Comparison of ENCODE assay signal across 9 cellular contexts in genomic region chr2:217902281-217903141, GRCh38.
DNase-seq lines count a peak whose midpoint lies in the region; ATAC-seq, FAIRE-seq and TF ChIP-seq lines count a peak whose summit lies in the region.
"Had no signal": no experiment of that assay in that cellular context is flagged by ENCODE, and none has a peak within 500 bp of the region (broad histone marks: within the 10 kb centered on the region; RNA-seq: fewer than 3 reads in every experiment).

No MANE protein-coding gene starts in this region.

- TF ChIP-seq CTCF in AG10803 (conservative IDR thresholded peaks at IDR 0.05; ENCODE audit: low read length), result no peak
- no peak for TF ChIP-seq CTCF in nephron progenitor cell (IDR thresholded peaks at IDR 0.05)

- H3K4me1 Mint-ChIP-seq in nephron progenitor cell, result peaks cover 55% of the 10 kb centered on the region

- H3K9me3 Mint-ChIP-seq in nephron progenitor cell, result no peaks in the 10 kb centered on the region

- peak overlapping the region; percentile 44 for H3K4me3 Mint-ChIP-seq in nephron progenitor cell

- no peaks in the 10 kb centered on the region for H3K36me3 Mint-ChIP-seq in nephron progenitor cell (ENCODE audit: low read depth)

- no peak for FAIRE-seq in GM19239 (lab: Jason Lieb, UNC)

- DNase-seq in AG10803 (ENCODE audit: low read depth) (peak; percentile 52), OCI-M1 (lab: John Stamatoyannopoulos, UW) (peak; percentile 62), nephron progenitor cell (peak; percentile 48), GM19239 (ENCODE audit: insufficient read length, low spot score) (no peak), NCI-H1694 (lab: John Stamatoyannopoulos, UW) (no peak), GM19238 (ENCODE audit: insufficient read length, low spot score) (no peak)
- no peak for DNase-seq in stimulated activated CD4-positive, alpha-beta T cell treated with anti-CD3 and anti-CD28 coated beads, Interleukin-2, amount 100 ng/mL, for 48 hours
- DNase-seq: DND-41 had no signal

- peak overlapping the region; percentile 71 for H3K27ac Mint-ChIP-seq in nephron progenitor cell

- ATAC-seq in esophagus mucosa, result peak; percentile 36

- H3K27me3 Mint-ChIP-seq in nephron progenitor cell (ENCODE audit: low read depth, poor library complexity), result peaks cover 4% of the 10 kb centered on the region

- H3K4me3 ChIP-seq in AG10803 (ENCODE audit: low read length), result no peak overlapping the region

Comparison
In these comparisons a context has a peak if more than half of its experiments do, and no peak if none do; other contexts are left out.
1. DNase-seq: peak in AG10803 (single experiment), OCI-M1 (single experiment) and nephron progenitor cell (single experiment); none in stimulated activated CD4-positive, alpha-beta T cell treated with anti-CD3 and anti-CD28 coated beads, Interleukin-2, amount 100 ng/mL, for 48 hours (0 of 2), GM19239 (single experiment), NCI-H1694 (single experiment) and GM19238 (single experiment).